Comparison of ENCODE assay signal across 30 cellular contexts in the genomic region with DNA sequence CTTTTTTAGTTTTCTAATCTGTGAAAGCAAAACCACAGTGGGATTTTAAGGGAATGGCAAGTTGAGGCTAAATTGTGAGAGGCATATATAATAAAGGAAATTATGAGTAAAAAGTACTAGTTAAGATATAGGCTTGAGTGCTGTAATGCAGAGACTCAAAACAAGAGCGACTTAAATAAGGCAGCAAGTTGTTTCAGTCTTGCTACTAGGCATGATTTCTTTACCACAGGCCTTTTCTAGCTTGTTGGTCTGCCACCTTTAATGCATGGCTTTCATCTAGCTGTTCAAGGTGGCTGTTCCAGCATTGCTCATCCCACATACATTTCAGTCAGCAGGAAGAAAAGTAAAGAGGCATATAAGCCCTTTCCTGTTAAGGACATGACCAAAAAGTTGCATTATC.
"Had no signal": no experiment of that assay in that cellular context is flagged by ENCODE, and none has a peak within 500 bp of the region (broad histone marks: within the 10 kb centered on the region; RNA-seq: fewer than 3 reads in every experiment).

No MANE protein-coding gene starts in this region.

- H3K27ac Mint-ChIP-seq: naive thymus-derived CD8-positive, alpha-beta T cell; natural killer cell treated with Interleukin-12 subunit alpha and Interleukin-12 subunit beta and Interleukin-15 and Interleukin-18, amount 100 ng/mL, for 72 hours; nephron progenitor cell; neural progenitor cell; progenitor cell of endocrine pancreas; stimulated activated effector memory CD8-positive, alpha-beta T cell treated with anti-CD3 and anti-CD28 coated beads, Interleukin-12 subunit alpha, Interleukin-12 subunit beta, amount 100 ng/mL, for 72 hours; stimulated activated naive B cell treated with anti-CD40 and anti-IgM and Interleukin-4, amounts not matched to agents 10 μg/mL and 1 μg/mL and 100 μg/mL, for 72 hours; stimulated activated naive CD8-positive, alpha-beta T cell treated with anti-CD3 and anti-CD28 coated beads, Interleukin-15, Interleukin-2, amounts not matched to agents 100 ng/mL and 50 ng/mL, for 24 hours had no signal

- H3K79me2 ChIP-seq: parathyroid adenoma had no signal

- H3K4me1 ChIP-seq: neural progenitor cell, parathyroid adenoma, psoas muscle, right lobe of liver, sigmoid colon, stomach, thyroid gland, upper lobe of left lung, vagina had no signal

- H3K4me2 ChIP-seq: neural progenitor cell had no signal

- H3K9me3 Mint-ChIP-seq: nephron progenitor cell; neural progenitor cell; stimulated activated naive B cell treated with anti-CD40 and anti-IgM and Interleukin-4, amounts not matched to agents 10 μg/mL and 1 μg/mL and 100 μg/mL, for 72 hours; stimulated activated naive CD8-positive, alpha-beta T cell treated with anti-CD3 and anti-CD28 coated beads, Interleukin-15, Interleukin-2, amounts not matched to agents 100 ng/mL and 50 ng/mL, for 24 hours had no signal

- H3K9me3 ChIP-seq: ovary, psoas muscle, right lobe of liver, sigmoid colon, stomach, thoracic aorta, thyroid gland, tibial nerve, upper lobe of left lung, vagina had no signal

- H3K27ac ChIP-seq: neural progenitor cell, ovary, parathyroid adenoma, psoas muscle, right lobe of liver, sigmoid colon, stomach, thoracic aorta, thyroid gland, upper lobe of left lung, vagina had no signal

- ATAC-seq: naive thymus-derived CD8-positive, alpha-beta T cell; natural killer cell treated with Interleukin-12 subunit alpha and Interleukin-12 subunit beta and Interleukin-15 and Interleukin-18, amount 100 ng/mL, for 72 hours; psoas muscle; right cardiac atrium; right lobe of liver; stimulated activated effector memory CD8-positive, alpha-beta T cell treated with anti-CD3 and anti-CD28 coated beads, Interleukin-12 subunit alpha, Interleukin-12 subunit beta, amount 100 ng/mL, for 72 hours; stimulated activated naive B cell treated with anti-CD40 and anti-IgM and Interleukin-4, amounts not matched to agents 10 μg/mL and 1 μg/mL and 100 μg/mL, for 72 hours had no signal

- H3K4me3 ChIP-seq: neural progenitor cell, ovary, psoas muscle, right lobe of liver, sigmoid colon, stomach, thoracic aorta, thyroid gland, tibial nerve, upper lobe of left lung, vagina had no signal

- H2AFZ ChIP-seq: neural progenitor cell, parathyroid adenoma had no signal

- H3K4me3 Mint-ChIP-seq: naive thymus-derived CD8-positive, alpha-beta T cell; natural killer cell treated with Interleukin-12 subunit alpha and Interleukin-12 subunit beta and Interleukin-15 and Interleukin-18, amount 100 ng/mL, for 72 hours; nephron progenitor cell; neural progenitor cell; stimulated activated effector memory CD8-positive, alpha-beta T cell treated with anti-CD3 and anti-CD28 coated beads, Interleukin-12 subunit alpha, Interleukin-12 subunit beta, amount 100 ng/mL, for 72 hours; stimulated activated naive B cell treated with anti-CD40 and anti-IgM and Interleukin-4, amounts not matched to agents 10 μg/mL and 1 μg/mL and 100 μg/mL, for 72 hours; stimulated activated naive CD8-positive, alpha-beta T cell treated with anti-CD3 and anti-CD28 coated beads, Interleukin-15, Interleukin-2, amounts not matched to agents 100 ng/mL and 50 ng/mL, for 24 hours had no signal

- H3K4me1 Mint-ChIP-seq: naive thymus-derived CD8-positive, alpha-beta T cell; nephron progenitor cell; stimulated activated effector memory CD8-positive, alpha-beta T cell treated with anti-CD3 and anti-CD28 coated beads, Interleukin-12 subunit alpha, Interleukin-12 subunit beta, amount 100 ng/mL, for 72 hours; stimulated activated naive B cell treated with anti-CD40 and anti-IgM and Interleukin-4, amounts not matched to agents 10 μg/mL and 1 μg/mL and 100 μg/mL, for 72 hours had no signal

- DNase-seq: naive thymus-derived CD8-positive, alpha-beta T cell; nephron progenitor cell; occipital lobe; ovary; posterior cingulate gyrus; psoas muscle; right cardiac atrium; right lobe of liver; sigmoid colon; small intestine; stimulated activated CD4-positive, alpha-beta T cell treated with anti-CD3 and anti-CD28 coated beads, Interleukin-15, amount 100 ng/mL, for 24 hours; stimulated activated CD4-positive, alpha-beta T cell treated with anti-CD3 and anti-CD28 coated beads, Interleukin-2, amount 100 ng/mL, for 24 hours; stimulated activated CD4-positive, alpha-beta T cell treated with anti-CD3 and anti-CD28 coated beads, Interleukin-2, amount 100 ng/mL, for 48 hours; stimulated activated CD4-positive, alpha-beta T cell treated with anti-CD3 and anti-CD28 coated beads, Interleukin-4, amount 100 ng/mL, for 24 hours; stimulated activated naive B cell treated with anti-CD40 and anti-IgM and Interleukin-4, amounts not matched to agents 10 μg/mL and 1 μg/mL and 100 μg/mL, for 72 hours; stimulated activated naive CD4-positive, alpha-beta T cell treated with Interleukin-2 at 50 U/mL for 16 hours; stomach; thyroid gland; trophoblast cell; upper lobe of left lung had no signal

- H3K27me3 Mint-ChIP-seq: natural killer cell treated with Interleukin-12 subunit alpha and Interleukin-12 subunit beta and Interleukin-15 and Interleukin-18, amount 100 ng/mL, for 72 hours; stimulated activated naive B cell treated with anti-CD40 and anti-IgM and Interleukin-4, amounts not matched to agents 10 μg/mL and 1 μg/mL and 100 μg/mL, for 72 hours; stimulated activated naive CD8-positive, alpha-beta T cell treated with anti-CD3 and anti-CD28 coated beads, Interleukin-15, Interleukin-2, amounts not matched to agents 100 ng/mL and 50 ng/mL, for 24 hours had no signal

- H3K36me3 Mint-ChIP-seq: naive thymus-derived CD8-positive, alpha-beta T cell; natural killer cell treated with Interleukin-12 subunit alpha and Interleukin-12 subunit beta and Interleukin-15 and Interleukin-18, amount 100 ng/mL, for 72 hours; neural progenitor cell; stimulated activated effector memory CD8-positive, alpha-beta T cell treated with anti-CD3 and anti-CD28 coated beads, Interleukin-12 subunit alpha, Interleukin-12 subunit beta, amount 100 ng/mL, for 72 hours; stimulated activated naive B cell treated with anti-CD40 and anti-IgM and Interleukin-4, amounts not matched to agents 10 μg/mL and 1 μg/mL and 100 μg/mL, for 72 hours had no signal

- FAIRE-seq: small intestine, urothelium cell line had no signal

- H3K9ac ChIP-seq: neural progenitor cell, parathyroid adenoma had no signal

- H3K27me3 ChIP-seq: neural progenitor cell, ovary, right lobe of liver, sigmoid colon, stomach, thyroid gland, tibial nerve, upper lobe of left lung, vagina had no signal

- H3K36me3 ChIP-seq: neural progenitor cell, ovary, right lobe of liver, sigmoid colon, stomach, thoracic aorta, thyroid gland, tibial nerve, upper lobe of left lung, vagina had no signal
